20 cellular contexts compared by ENCODE assay signal in genomic region chr3:60829058-60829457, GRCh38.
DNase-seq lines count a peak whose midpoint lies in the region; ATAC-seq lines count a peak whose summit lies in the region.
"Had no signal": no experiment of that assay in that cellular context is flagged by ENCODE, and none has a peak within 500 bp of the region (broad histone marks: within the 10 kb centered on the region; RNA-seq: fewer than 3 reads in every experiment).

No MANE protein-coding gene starts in this region.

- DNase-seq in DMS53 (lab: John Stamatoyannopoulos, UW) (peak; percentile 1), DMS53 treated with DMSO at 0.1 percent for 48 hours (lab: John Stamatoyannopoulos, UW; ENCODE audit: unreplicated experiment) (no peak), NCI-H146 treated with DMSO at 0.1 percent for 48 hours (lab: John Stamatoyannopoulos, UW; ENCODE audit: unreplicated experiment) (peak; percentile 59), NCI-H748 treated with DMSO at 0.1 percent for 48 hours (lab: John Stamatoyannopoulos, UW) (peak; percentile 42), renal cortical epithelial cell (ENCODE audit: low read depth) (peak; percentile 22), Ammon's horn (ENCODE audit: low spot score) (no peak)
- DNase-seq: BE2C; CD8-positive, alpha-beta memory T cell; DMS 273 treated with DMSO at 0.1 percent for 48 hours; NCI-H1092 treated with DMSO at 0.1 percent for 48 hours; NCI-H1436; NCI-H1930; NCI-H2227 treated with DMSO at 0.1 percent for 48 hours; NCI-H524 treated with DMSO at 0.1 percent for 48 hours; NK-92 treated with Interleukin-12 subunit alpha and Interleukin-12 subunit beta, amount 100 ng/mL, for 24 hours; PC-9; SJCRH30 had no signal

- no peak for ATAC-seq in HG03139 (IDR thresholded peaks at IDR 0.05; ENCODE audit: unreplicated experiment)
- ATAC-seq: Right ventricle myocardium inferior, SK-N-SH treated with all-trans-retinoic acid at 6 μM for 48 hours had no signal

Comparison
In these comparisons a context has a peak if more than half of its experiments do, and no peak if none do; other contexts are left out.
1. DNase-seq: peak in DMS53 (single experiment), NCI-H146 treated with DMSO at 0.1 percent for 48 hours (single experiment), NCI-H748 treated with DMSO at 0.1 percent for 48 hours (single experiment) and renal cortical epithelial cell (single experiment); none in DMS53 treated with DMSO at 0.1 percent for 48 hours (single experiment) and Ammon's horn (single experiment).